ENCODE assay signal across 1 cellular context in the genomic region with DNA sequence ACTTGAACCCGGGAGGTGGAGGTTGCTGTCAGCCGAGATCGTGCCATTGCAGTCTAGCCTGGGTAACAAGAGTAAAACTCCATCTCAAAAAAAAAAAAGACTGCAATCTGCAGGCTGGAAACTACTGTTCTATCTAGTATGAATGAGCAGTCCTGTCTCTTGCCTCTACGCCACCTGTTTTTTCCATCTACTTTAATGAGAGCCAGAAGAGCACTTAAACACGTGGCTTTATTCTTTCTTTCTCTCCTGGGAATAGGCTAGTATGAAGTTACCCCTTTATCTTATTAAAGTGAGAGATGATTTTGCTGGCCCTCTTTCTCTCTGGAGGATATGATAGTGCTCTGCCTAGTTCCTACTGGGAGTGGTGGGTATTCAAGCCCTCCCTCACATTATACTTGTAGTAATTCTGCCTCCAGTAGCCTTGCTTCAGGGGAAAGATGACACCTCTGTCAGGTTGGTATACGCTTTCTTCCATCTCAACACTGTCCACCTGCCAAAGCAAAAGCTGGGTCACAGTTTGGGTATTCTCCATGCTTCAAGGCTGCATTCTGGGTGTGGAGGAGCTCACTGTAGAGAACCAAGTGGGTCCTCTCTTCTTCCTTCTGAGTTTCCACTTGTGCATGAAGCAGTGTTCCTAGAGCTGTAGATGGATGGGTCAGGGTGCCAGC.
TF ChIP-seq lines count a peak whose summit lies in the region.

No MANE protein-coding gene starts in this region.

TF ChIP-seq in HepG2, 621 proteins besides CTCF, POLR2A, EP300 and RAD21:
- TF ChIP-seq ZNF574 (CRISPR knock-in tag; IDR thresholded peaks at IDR 0.05) = no peak
- TF ChIP-seq, protein P1, sequence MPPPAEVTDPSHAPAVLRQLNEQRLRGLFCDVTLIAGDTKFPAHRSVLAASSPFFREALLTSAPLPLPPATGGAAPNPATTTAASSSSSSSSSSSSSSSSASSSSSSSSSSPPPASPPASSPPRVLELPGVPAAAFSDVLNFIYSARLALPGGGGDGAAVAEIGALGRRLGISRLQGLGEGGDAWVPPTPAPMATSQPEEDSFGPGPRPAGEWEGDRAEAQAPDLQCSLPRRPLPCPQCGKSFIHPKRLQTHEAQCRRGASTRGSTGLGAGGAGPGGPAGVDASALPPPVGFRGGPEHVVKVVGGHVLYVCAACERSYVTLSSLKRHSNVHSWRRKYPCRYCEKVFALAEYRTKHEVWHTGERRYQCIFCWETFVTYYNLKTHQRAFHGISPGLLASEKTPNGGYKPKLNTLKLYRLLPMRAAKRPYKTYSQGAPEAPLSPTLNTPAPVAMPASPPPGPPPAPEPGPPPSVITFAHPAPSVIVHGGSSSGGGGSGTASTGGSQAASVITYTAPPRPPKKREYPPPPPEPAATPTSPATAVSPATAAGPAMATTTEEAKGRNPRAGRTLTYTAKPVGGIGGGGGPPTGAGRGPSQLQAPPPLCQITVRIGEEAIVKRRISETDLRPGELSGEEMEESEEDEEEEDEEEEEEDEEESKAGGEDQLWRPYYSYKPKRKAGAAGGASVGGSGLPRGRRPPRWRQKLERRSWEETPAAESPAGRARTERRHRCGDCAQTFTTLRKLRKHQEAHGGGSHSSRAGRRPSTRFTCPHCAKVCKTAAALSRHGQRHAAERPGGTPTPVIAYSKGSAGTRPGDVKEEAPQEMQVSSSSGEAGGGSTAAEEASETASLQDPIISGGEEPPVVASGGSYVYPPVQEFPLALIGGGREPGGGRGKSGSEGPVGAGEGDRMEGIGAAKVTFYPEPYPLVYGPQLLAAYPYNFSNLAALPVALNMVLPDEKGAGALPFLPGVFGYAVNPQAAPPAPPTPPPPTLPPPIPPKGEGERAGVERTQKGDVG (CRISPR knock-in tag; IDR thresholded peaks at IDR 0.05; ENCODE audit: borderline replicate concordance) = no peak
- no peak for TF ChIP-seq NCOA5 (CRISPR knock-in tag; IDR thresholded peaks at IDR 0.05)
- TF ChIP-seq MXD3 (CRISPR knock-in tag; IDR thresholded peaks at IDR 0.05) = no peak
- no peak for TF ChIP-seq FLYWCH1 (CRISPR knock-in tag; IDR thresholded peaks at IDR 0.05)
- no peak for TF ChIP-seq GTF2F1 (IDR thresholded peaks at IDR 0.05; ENCODE audit: low read length)
- TF ChIP-seq ZNF44 (CRISPR knock-in tag; IDR thresholded peaks at IDR 0.05) = no peak
- TF ChIP-seq MIXL1 (CRISPR knock-in tag; IDR thresholded peaks at IDR 0.05) = no peak
- TF ChIP-seq, protein P2, sequence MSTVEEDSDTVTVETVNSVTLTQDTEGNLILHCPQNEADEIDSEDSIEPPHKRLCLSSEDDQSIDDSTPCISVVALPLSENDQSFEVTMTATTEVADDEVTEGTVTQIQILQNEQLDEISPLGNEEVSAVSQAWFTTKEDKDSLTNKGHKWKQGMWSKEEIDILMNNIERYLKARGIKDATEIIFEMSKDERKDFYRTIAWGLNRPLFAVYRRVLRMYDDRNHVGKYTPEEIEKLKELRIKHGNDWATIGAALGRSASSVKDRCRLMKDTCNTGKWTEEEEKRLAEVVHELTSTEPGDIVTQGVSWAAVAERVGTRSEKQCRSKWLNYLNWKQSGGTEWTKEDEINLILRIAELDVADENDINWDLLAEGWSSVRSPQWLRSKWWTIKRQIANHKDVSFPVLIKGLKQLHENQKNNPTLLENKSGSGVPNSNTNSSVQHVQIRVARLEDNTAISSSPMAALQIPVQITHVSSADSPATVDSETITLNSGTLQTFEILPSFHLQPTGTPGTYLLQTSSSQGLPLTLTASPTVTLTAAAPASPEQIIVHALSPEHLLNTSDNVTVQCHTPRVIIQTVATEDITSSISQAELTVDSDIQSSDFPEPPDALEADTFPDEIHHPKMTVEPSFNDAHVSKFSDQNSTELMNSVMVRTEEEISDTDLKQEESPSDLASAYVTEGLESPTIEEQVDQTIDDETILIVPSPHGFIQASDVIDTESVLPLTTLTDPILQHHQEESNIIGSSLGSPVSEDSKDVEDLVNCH (CRISPR knock-in tag; IDR thresholded peaks at IDR 0.05) = no peak
- no peak for TF ChIP-seq REPIN1 (CRISPR knock-in tag; IDR thresholded peaks at IDR 0.05; ENCODE audit: borderline replicate concordance, low read depth)
- TF ChIP-seq, protein P3, sequence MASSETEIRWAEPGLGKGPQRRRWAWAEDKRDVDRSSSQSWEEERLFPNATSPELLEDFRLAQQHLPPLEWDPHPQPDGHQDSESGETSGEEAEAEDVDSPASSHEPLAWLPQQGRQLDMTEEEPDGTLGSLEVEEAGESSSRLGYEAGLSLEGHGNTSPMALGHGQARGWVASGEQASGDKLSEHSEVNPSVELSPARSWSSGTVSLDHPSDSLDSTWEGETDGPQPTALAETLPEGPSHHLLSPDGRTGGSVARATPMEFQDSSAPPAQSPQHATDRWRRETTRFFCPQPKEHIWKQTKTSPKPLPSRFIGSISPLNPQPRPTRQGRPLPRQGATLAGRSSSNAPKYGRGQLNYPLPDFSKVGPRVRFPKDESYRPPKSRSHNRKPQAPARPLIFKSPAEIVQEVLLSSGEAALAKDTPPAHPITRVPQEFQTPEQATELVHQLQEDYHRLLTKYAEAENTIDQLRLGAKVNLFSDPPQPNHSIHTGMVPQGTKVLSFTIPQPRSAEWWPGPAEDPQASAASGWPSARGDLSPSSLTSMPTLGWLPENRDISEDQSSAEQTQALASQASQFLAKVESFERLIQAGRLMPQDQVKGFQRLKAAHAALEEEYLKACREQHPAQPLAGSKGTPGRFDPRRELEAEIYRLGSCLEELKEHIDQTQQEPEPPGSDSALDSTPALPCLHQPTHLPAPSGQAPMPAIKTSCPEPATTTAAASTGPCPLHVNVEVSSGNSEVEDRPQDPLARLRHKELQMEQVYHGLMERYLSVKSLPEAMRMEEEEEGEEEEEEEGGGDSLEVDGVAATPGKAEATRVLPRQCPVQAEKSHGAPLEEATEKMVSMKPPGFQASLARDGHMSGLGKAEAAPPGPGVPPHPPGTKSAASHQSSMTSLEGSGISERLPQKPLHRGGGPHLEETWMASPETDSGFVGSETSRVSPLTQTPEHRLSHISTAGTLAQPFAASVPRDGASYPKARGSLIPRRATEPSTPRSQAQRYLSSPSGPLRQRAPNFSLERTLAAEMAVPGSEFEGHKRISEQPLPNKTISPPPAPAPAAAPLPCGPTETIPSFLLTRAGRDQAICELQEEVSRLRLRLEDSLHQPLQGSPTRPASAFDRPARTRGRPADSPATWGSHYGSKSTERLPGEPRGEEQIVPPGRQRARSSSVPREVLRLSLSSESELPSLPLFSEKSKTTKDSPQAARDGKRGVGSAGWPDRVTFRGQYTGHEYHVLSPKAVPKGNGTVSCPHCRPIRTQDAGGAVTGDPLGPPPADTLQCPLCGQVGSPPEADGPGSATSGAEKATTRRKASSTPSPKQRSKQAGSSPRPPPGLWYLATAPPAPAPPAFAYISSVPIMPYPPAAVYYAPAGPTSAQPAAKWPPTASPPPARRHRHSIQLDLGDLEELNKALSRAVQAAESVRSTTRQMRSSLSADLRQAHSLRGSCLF (CRISPR knock-in tag; IDR thresholded peaks at IDR 0.05; ENCODE audit: borderline replicate concordance) = no peak
